26 cellular contexts compared by ENCODE assay signal in the genomic region with DNA sequence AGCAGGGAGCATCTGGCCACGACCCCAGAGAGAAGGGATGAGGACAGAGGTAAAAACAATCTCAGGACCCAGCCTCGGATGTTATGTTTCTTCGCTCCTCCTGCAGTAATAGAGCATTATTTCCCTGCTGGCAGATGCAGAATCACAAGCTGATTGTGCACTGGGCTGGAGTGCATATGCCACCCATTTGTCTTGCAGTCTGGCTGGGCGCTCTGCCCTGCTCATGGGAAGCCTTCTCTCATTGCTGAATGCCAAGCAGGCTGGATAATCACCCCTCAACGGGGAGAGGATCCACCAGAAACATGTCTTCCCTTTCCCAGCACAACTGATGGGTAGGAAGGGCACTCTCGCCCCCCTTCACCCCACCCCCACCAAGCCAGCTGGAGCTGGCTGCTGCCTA. TPM values are rescaled to one million over a fixed set of nuclear protein-coding genes. Genes with fewer than 3 reads are reported as not detected.
DNase-seq lines count a peak whose midpoint lies in the region; ATAC-seq and TF ChIP-seq lines count a peak whose summit lies in the region.
"Had no signal": no experiment of that assay in that cellular context is flagged by ENCODE, and none has a peak within 500 bp of the region (broad histone marks: within the 10 kb centered on the region; RNA-seq: fewer than 3 reads in every experiment).

No MANE protein-coding gene starts in this region.

- no peaks in the 10 kb centered on the region for H4K20me1 ChIP-seq in GM23338 (replicated peaks; ENCODE audit: insufficient read depth)
- H4K20me1 ChIP-seq: BLaER1 treated with 17β-estradiol and CSF1 and Interleukin-3, amounts not matched to agents 10 nM and 100 nM had no signal

- H3F3A ChIP-seq in GM23338 (replicated peaks; ENCODE audit: low read depth) = no peaks in the 10 kb centered on the region

- H3K36me3 ChIP-seq in GM23338 (ENCODE audit: insufficient read depth) = no peaks in the 10 kb centered on the region
- H3K36me3 ChIP-seq: BLaER1 treated with 17β-estradiol and CSF1 and Interleukin-3, amounts not matched to agents 10 nM and 100 nM; gastrocnemius medialis; prostate gland had no signal

- H3K4me2 ChIP-seq in GM23338 = no peak overlapping the region

- H3K27me3 ChIP-seq in layer of hippocampus (ENCODE audit: control insufficient read depth, insufficient read depth, low read length) (no peaks in the 10 kb centered on the region), GM23338 (ENCODE audit: insufficient read depth) (peaks cover 4% of the 10 kb centered on the region; the same call in 1 of the 2 replicates)
- H3K27me3 ChIP-seq: BLaER1 treated with 17β-estradiol and CSF1 and Interleukin-3, amounts not matched to agents 10 nM and 100 nM; gastrocnemius medialis had no signal

- DNase-seq in NCI-H1694 treated with DMSO at 0.1 percent for 48 hours (lab: John Stamatoyannopoulos, UW) (peak; percentile 99), caudate nucleus (lab: John Stamatoyannopoulos, UW) (peak in 33 of 61 donors; percentile 11 to 78 (median 54)), substantia nigra (lab: John Stamatoyannopoulos, UW) (peak in 30 of 49 donors; percentile 31 to 82 (median 56)), GM23338 (ENCODE audit: low spot score) (no peak), NCI-H1092 treated with DMSO at 0.1 percent for 48 hours (lab: John Stamatoyannopoulos, UW) (no peak), mesothelial cell of epicardium (ENCODE audit: low spot score in 2 of 2, unreplicated experiment in 2 of 2) (no peak)
- DNase-seq: activated CD4-positive, alpha-beta T cell treated with anti-CD3 and anti-CD28 coated beads, Interleukin-2, amount 50 U/mL, for 48 hours; activated T-cell treated with anti-CD3 and anti-CD28 coated beads, Interleukin-2, amount 50 U/mL, for 72 hours; dermis blood vessel endothelial cell; DMS79; gastrocnemius medialis; H7; KG1; NCI-H1105; NCI-H1930; NCI-H524 treated with DMSO at 0.1 percent for 48 hours; OCI-M1; stimulated activated naive CD8-positive, alpha-beta T cell treated with anti-CD3 and anti-CD28 coated beads, Interleukin-15, amount 100 ng/mL, for 72 hours had no signal

- H3K27ac ChIP-seq in caudate nucleus (ENCODE audit: low read depth, low read length) (peak overlapping the region; percentile 40), layer of hippocampus (ENCODE audit: low read depth, low read length) (peak overlapping the region; percentile 1), substantia nigra (ENCODE audit: low read depth, low read length, poor library complexity, severe bottlenecking) (peak overlapping the region; percentile 38), GM23338 (ENCODE audit: low read depth) (no peak overlapping the region)
- H3K27ac ChIP-seq: BLaER1 treated with 17β-estradiol and CSF1 and Interleukin-3, amounts not matched to agents 10 nM and 100 nM; gastrocnemius medialis; prostate gland had no signal

- H3K36me3 Mint-ChIP-seq in GM23338 (ENCODE audit: low read depth) = no peaks in the 10 kb centered on the region
- H3K36me3 Mint-ChIP-seq in mesothelial cell of epicardium = no peaks in the 10 kb centered on the region
- H3K36me3 Mint-ChIP-seq: memory B cell, type B pancreatic cell had no signal

- TF ChIP-seq CTCF in GM23338 (conservative IDR thresholded peaks at IDR 0.05; ENCODE audit: low read depth in 2 of 2) (no peak), mesothelial cell of epicardium (IDR thresholded peaks at IDR 0.05; ENCODE audit: unreplicated experiment) (no peak)

- H3K9me3 Mint-ChIP-seq in GM23338 (peaks cover 11% of the 10 kb centered on the region; the same call in 2 of the 3 replicates), mesothelial cell of epicardium (no peaks in the 10 kb centered on the region)
- H3K9me3 Mint-ChIP-seq: activated T-cell treated with anti-CD3 and anti-CD28 coated beads, Interleukin-2, amount 50 U/mL, for 72 hours; central memory CD8-positive, alpha-beta T cell; memory B cell; neural crest cell; stimulated activated naive CD8-positive, alpha-beta T cell treated with anti-CD3 and anti-CD28 coated beads, Interleukin-15, amount 100 ng/mL, for 72 hours; type B pancreatic cell had no signal

- no peak overlapping the region for H2AFZ ChIP-seq in GM23338

- ATAC-seq in GM23338 = no peak
- ATAC-seq: activated T-cell treated with anti-CD3 and anti-CD28 coated beads, Interleukin-2, amount 50 U/mL, for 72 hours; gastrocnemius medialis; sciatic nerve; stimulated activated naive CD8-positive, alpha-beta T cell treated with anti-CD3 and anti-CD28 coated beads, Interleukin-15, amount 100 ng/mL, for 72 hours had no signal

- no peak overlapping the region for H3K4me3 Mint-ChIP-seq in GM23338
- H3K4me3 Mint-ChIP-seq in mesothelial cell of epicardium = no peak overlapping the region
- H3K4me3 Mint-ChIP-seq: activated T-cell treated with anti-CD3 and anti-CD28 coated beads, Interleukin-2, amount 50 U/mL, for 72 hours; central memory CD8-positive, alpha-beta T cell; memory B cell; neural crest cell; stimulated activated naive CD8-positive, alpha-beta T cell treated with anti-CD3 and anti-CD28 coated beads, Interleukin-15, amount 100 ng/mL, for 72 hours; type B pancreatic cell had no signal

- no peak overlapping the region for H3K4me3 ChIP-seq in GM23338
- H3K4me3 ChIP-seq: BLaER1 treated with 17β-estradiol and CSF1 and Interleukin-3, amounts not matched to agents 10 nM and 100 nM; gastrocnemius medialis; prostate gland had no signal

- no peaks in the 10 kb centered on the region for H3K9me2 ChIP-seq in GM23338 (ENCODE audit: insufficient read depth)

- no peaks in the 10 kb centered on the region for H3K79me2 ChIP-seq in GM23338 (replicated peaks; ENCODE audit: insufficient read depth)

- no peak overlapping the region for H3K27ac Mint-ChIP-seq in GM23338
- H3K27ac Mint-ChIP-seq in mesothelial cell of epicardium = no peak overlapping the region
- H3K27ac Mint-ChIP-seq: activated T-cell treated with anti-CD3 and anti-CD28 coated beads, Interleukin-2, amount 50 U/mL, for 72 hours; memory B cell; stimulated activated naive CD8-positive, alpha-beta T cell treated with anti-CD3 and anti-CD28 coated beads, Interleukin-15, amount 100 ng/mL, for 72 hours; type B pancreatic cell had no signal

- H3K4me1 Mint-ChIP-seq in GM23338 (no peaks in the 10 kb centered on the region), mesothelial cell of epicardium (no peaks in the 10 kb centered on the region)
- H3K4me1 Mint-ChIP-seq: central memory CD8-positive, alpha-beta T cell; memory B cell; stimulated activated naive CD8-positive, alpha-beta T cell treated with anti-CD3 and anti-CD28 coated beads, Interleukin-15, amount 100 ng/mL, for 72 hours had no signal

- H3K4me1 ChIP-seq in GM23338 (ENCODE audit: insufficient read depth) = no peaks in the 10 kb centered on the region
- H3K4me1 ChIP-seq: prostate gland had no signal

- H3K27me3 Mint-ChIP-seq in GM23338 (ENCODE audit: insufficient read depth, low read depth, poor library complexity) = no peaks in the 10 kb centered on the region
- H3K27me3 Mint-ChIP-seq in mesothelial cell of epicardium (ENCODE audit: low read depth) = peaks cover 15% of the 10 kb centered on the region

TF ChIP-seq in GM23338, 12 proteins besides CTCF, POLR2A, EP300 and RAD21:
- no peak for TF ChIP-seq NANOG (IDR thresholded peaks at IDR 0.05; ENCODE audit: borderline replicate concordance)

RNA-seq across cellular contexts. Expression of a gene that starts 8.5 kb away (rescaled TPM):
- 2.8 and 3.7 TPM in 2 replicates for total RNA-seq in GM23338 (2014; rRNA removed; shearing (Covaris generic))
- 0.78 and 1.4 TPM in 2 replicates for polyA plus RNA-seq in GM23338 (2016; fragmentation: Nextera tagmentation; extraction: Ambion mirVana)
- 51.2 to 57.6 TPM (median 55.5 TPM) in 3 replicates for total RNA-seq in mesothelial cell of epicardium

RNA-seq across cellular contexts. Expression of a gene that starts 59.9 kb away (rescaled TPM):
- total RNA-seq in GM23338 (2014; rRNA removed; shearing (Covaris generic)) = 22.2 and 31.6 TPM in 2 replicates
- 4.6 and 5.3 TPM in 2 replicates for polyA plus RNA-seq in GM23338 (2016; fragmentation: Nextera tagmentation; extraction: Ambion mirVana)
- 36.3 to 39.9 TPM (median 39.4 TPM) in 3 replicates for total RNA-seq in mesothelial cell of epicardium

Comparison
In these comparisons a context has a peak if more than half of its experiments do, and no peak if none do; other contexts are left out.
1. DNase-seq: peak in NCI-H1694 treated with DMSO at 0.1 percent for 48 hours (single experiment), caudate nucleus (33 of 61) and substantia nigra (30 of 49); none in GM23338 (single experiment), NCI-H1092 treated with DMSO at 0.1 percent for 48 hours (single experiment) and mesothelial cell of epicardium (0 of 2).
2. RNA of a gene that starts 8.5 kb away (total RNA-seq): 51.2 to 57.6 TPM in mesothelial cell of epicardium; 2.8 to 3.7 TPM in GM23338; every median in the first group is over 10 times any median in the second.